In genomic region chr17:1629647-1630310, GRCh38 we compare ENCODE assay signal across 8 cellular contexts. TPM values are rescaled to one million over a fixed set of nuclear protein-coding genes. Genes with fewer than 3 reads are reported as not detected.
A peak's percentile ranks its signal among the peaks of the same experiment; 100 is the strongest.
DNase-seq lines count a peak whose midpoint lies in the region; TF ChIP-seq lines count a peak whose summit lies in the region.

No MANE protein-coding gene starts in this region.

- peak; percentile 55 for TF ChIP-seq CTCF in liver (IDR thresholded peaks at IDR 0.05; ENCODE audit: low read depth, low read length, missing input control)

- H3K9ac ChIP-seq in liver (ENCODE audit: low read depth in 1 of 2, low read length in 2 of 2), result peak overlapping the region in 1 of 2 donors; percentile 18

- DNase-seq in DMS53 (lab: John Stamatoyannopoulos, UW) (peak; percentile 70), LHCN-M2 (ENCODE audit: low read depth) (peak; percentile 50), cerebellar cortex (ENCODE audit: low spot score) (peak; percentile 40), SKM-1 (lab: John Stamatoyannopoulos, UW; ENCODE audit: unreplicated experiment) (no peak), HPDE6-E6E7 (ENCODE audit: extremely low spot score) (no peak)
- peak; percentile 50 for DNase-seq in activated CD4-positive, CD25-positive, alpha-beta regulatory T cell treated with anti-CD3 and anti-CD28 coated beads, Interleukin-2, amount 50 U/mL, for 16 hours (ENCODE audit: low read depth, low spot score)
- DNase-seq in stimulated activated CD4-positive, alpha-beta T cell treated with anti-CD3 and anti-CD28 coated beads, TNF-alpha, amount 100 ng/mL, for 48 hours (ENCODE audit: low read depth in 3 of 3), result peak; percentile 62 to 84 (median 70)

- H3K4me3 ChIP-seq in liver (ENCODE audit: low read depth in 1 of 3, low read length in 3 of 3), result peak overlapping the region in 2 of 3 donors; percentile 70 to 74

- H3K36me3 ChIP-seq in liver (ENCODE audit: control insufficient read depth in 4 of 4, insufficient read depth in 3 of 4, low read depth in 1 of 4, low read length in 3 of 4), result peaks cover 0 to under 1% (median 0%) of the 10 kb centered on the region in 4 donors

- 5% methylated on average over 38 of the region's 38 CpGs for WGBS in liver

- peak; percentile 80 to 85 for TF ChIP-seq RAD21 in liver (IDR thresholded peaks at IDR 0.05)

- no peaks in the 10 kb centered on the region for H3K27me3 ChIP-seq in liver (ENCODE audit: control insufficient read depth in 4 of 4, insufficient read depth in 4 of 4, low read length in 3 of 4)

- H3K4me1 ChIP-seq in liver (ENCODE audit: control insufficient read depth in 4 of 4, insufficient read depth in 4 of 4, low read length in 3 of 4), result peaks cover 9 to 32% (median 20%) of the 10 kb centered on the region in 4 donors

- H3K27ac ChIP-seq in liver (ENCODE audit: low read depth in 1 of 2, low read length in 2 of 2), result peak overlapping the region; percentile 79 to 88

- no peaks in the 10 kb centered on the region for H3K9me3 ChIP-seq in liver (ENCODE audit: control insufficient read depth in 4 of 4, low read length in 3 of 4)

TF ChIP-seq in liver, 16 proteins besides CTCF, POLR2A, EP300 and RAD21:
- TF ChIP-seq YY1 (IDR thresholded peaks at IDR 0.05), result no peak

RNA-seq across cellular contexts. Expression of gene SLC43A2, which starts 1.1 kb away (rescaled TPM):
- 1.9 and 3.7 TPM in 2 replicates for total RNA-seq in LHCN-M2 (2014; rRNA removed)
- 3.5 TPM for polyA plus RNA-seq in LHCN-M2 (2012)
- total RNA-seq in liver, result 1 to 10 TPM; 4.8 to 7.9 TPM
- 1 to 10 TPM in 1 of 2 donors, under 1 TPM in 1; 0.63 to 4.7 TPM for polyA plus RNA-seq in liver

RNA-seq across cellular contexts. Expression of gene SCARF1, which starts 15.8 kb away (rescaled TPM):
- total RNA-seq in LHCN-M2 (2014; rRNA removed) (0.11 TPM in 1 of 2 replicates, not detected in the other), liver (10 to 100 TPM; 10.9 to 11.9 TPM)
- polyA plus RNA-seq in LHCN-M2 (2012), result 0.04 TPM
- 1 to 10 TPM; 1.3 to 5.9 TPM for polyA plus RNA-seq in liver

RNA-seq across cellular contexts. Expression of gene RILP, which starts 19.9 kb away (rescaled TPM):
- total RNA-seq in LHCN-M2 (2014; rRNA removed) (4.2 and 9.8 TPM in 2 replicates), liver (10 to 100 TPM; 26.5 to 47.4 TPM)
- 6.1 TPM for polyA plus RNA-seq in LHCN-M2 (2012)
- 10 to 100 TPM in 1 of 2 donors, 1 to 10 TPM in 1; 7.9 to 18.5 TPM for polyA plus RNA-seq in liver

RNA-seq across cellular contexts. Expression of gene PRPF8, which starts 54.9 kb away (rescaled TPM):
- total RNA-seq in LHCN-M2 (2014; rRNA removed) (82.9 and 108 TPM in 2 replicates), liver (100 to 1,000 TPM; 103 to 110 TPM)
- 163 TPM for polyA plus RNA-seq in LHCN-M2 (2012)
- polyA plus RNA-seq in liver, result 10 to 100 TPM; 50.2 to 61.1 TPM

Comparison
In these comparisons a context has a peak if more than half of its experiments do, and no peak if none do; other contexts are left out.
1. DNase-seq: peak in DMS53 (single experiment), LHCN-M2 (single experiment), activated CD4-positive, CD25-positive, alpha-beta regulatory T cell treated with anti-CD3 and anti-CD28 coated beads, Interleukin-2, amount 50 U/mL, for 16 hours (single experiment), cerebellar cortex (single experiment) and stimulated activated CD4-positive, alpha-beta T cell treated with anti-CD3 and anti-CD28 coated beads, TNF-alpha, amount 100 ng/mL, for 48 hours (3 of 3); none in SKM-1 (single experiment) and HPDE6-E6E7 (single experiment).
2. RNA of gene SCARF1, which starts 15.8 kb away (total RNA-seq): 10.9 to 11.9 TPM in liver; 0.11 TPM in LHCN-M2; every median in the first group is over 10 times any median in the second.